ENCODE assay signal across 11 cellular contexts in genomic region chr10:106980711-106981460, GRCh38.
DNase-seq lines count a peak whose midpoint lies in the region; ATAC-seq, FAIRE-seq and TF ChIP-seq lines count a peak whose summit lies in the region.
"Had no signal": no experiment of that assay in that cellular context is flagged by ENCODE, and none has a peak within 500 bp of the region (broad histone marks: within the 10 kb centered on the region; RNA-seq: fewer than 3 reads in every experiment).

No MANE protein-coding gene starts in this region.

- no peak overlapping the region for H3K4me3 ChIP-seq in GM12878
- H3K4me3 ChIP-seq: colonic mucosa had no signal

- no peak overlapping the region for H2AFZ ChIP-seq in GM12878 (ENCODE audit: control insufficient read depth, low read depth, low read length)

- no peak overlapping the region for H3K27ac ChIP-seq in GM12878 (ENCODE audit: control insufficient read depth, insufficient read depth)
- H3K27ac ChIP-seq: colonic mucosa had no signal

- POLR2A ChIA-PET in GM12878 (lab: Charles Lee): interaction anchor here (0.8 kb wide), 1 partner anchor 118 kb away, joined by 6 read pairs; no protein-coding TSS in a partner anchor

- H4K20me1 ChIP-seq in GM12878 (ENCODE audit: control insufficient read depth, insufficient read depth): no peaks in the 10 kb centered on the region

- BruUV-seq in GM12878 (replicated peaks; lab: Mats Ljungman, UMichigan): no TSS peak

- no peaks in the 10 kb centered on the region for H3K27me3 ChIP-seq in GM12878 (replicated peaks in 1 of 2; ENCODE audit: control insufficient read depth in 2 of 2, insufficient read depth in 2 of 2, low read length in 1 of 2)
- H3K27me3 ChIP-seq: colonic mucosa had no signal

- no peaks in the 10 kb centered on the region for H3K79me2 ChIP-seq in GM12878 (ENCODE audit: control insufficient read depth, insufficient read depth, low read length)

- no peak overlapping the region for H3K4me2 ChIP-seq in GM12878 (ENCODE audit: control insufficient read depth, insufficient read depth)

- no peak for TF ChIP-seq EP300 in GM12878 (IDR thresholded peaks at IDR 0.05; ENCODE audit: borderline replicate concordance in 1 of 2, control insufficient read depth in 1 of 2, low read depth in 2 of 2, low read length in 2 of 2)

- in situ Hi-C loops in GM12878 (cut with MboI): loop anchor here (10.0 kb wide), 1 partner anchor 276 kb away; no protein-coding TSS in a partner anchor

- CTCF ChIA-PET in GM12878 (lab: Yijun Ruan, JAX): interaction anchor here (0.6 to 3.9 kb wide), 39 partner anchors 8 to 1563 kb away, joined by 3 to 93 read pairs (median 4); no protein-coding TSS in a partner anchor

- WGBS in GM12878 (ENCODE audit: insufficient coverage, insufficient replicate concordance, low lambda C conversion rate, missing lambda C conversion rate): 0% methylated on average over 2 of the region's 2 CpGs

- H3K36me3 ChIP-seq in GM12878 (ENCODE audit: control insufficient read depth in 2 of 2, insufficient read depth in 2 of 2, low read length in 1 of 2): no peaks in the 10 kb centered on the region
- H3K36me3 ChIP-seq: colonic mucosa had no signal

- SMC1A ChIA-PET in GM12878 (lab: Charles Lee; ENCODE audit: uncharacterized antibody, unreplicated experiment): interaction anchor here (0.6 to 5.2 kb wide), 44 partner anchors 9 to 1739 kb away, joined by 3 to 66 read pairs (median 4); no protein-coding TSS in a partner anchor

- peak; percentile 59 for FAIRE-seq in GM12878 (lab: Jason Lieb, UNC)

- ATAC-seq in GM18505 (IDR thresholded peaks at IDR 0.05; ENCODE audit: unreplicated experiment) (peak; percentile 75), GM21367 (IDR thresholded peaks at IDR 0.05; ENCODE audit: unreplicated experiment) (peak; percentile 92), HG03045 (IDR thresholded peaks at IDR 0.05; ENCODE audit: unreplicated experiment) (peak; percentile 62), GM12878 (peak; percentile 82), GM18868 (IDR thresholded peaks at IDR 0.05; ENCODE audit: unreplicated experiment) (no peak)
- ATAC-seq: CD8-positive, alpha-beta T cell had no signal

- intact Hi-C loops in GM12878 (cut with micrococcal nuclease; ENCODE audit: unreplicated experiment): loop anchor here (1.0 to 2.0 kb wide), 3 partner anchors 118 to 276 kb away; no protein-coding TSS in a partner anchor

- RAD21 ChIA-PET in GM12878 (lab: Charles Lee; ENCODE audit: unreplicated experiment): interaction anchor here (0.6 to 4.6 kb wide), 28 partner anchors 9 to 1564 kb away, joined by 3 to 92 read pairs (median 4); no protein-coding TSS in a partner anchor

- TF ChIP-seq RAD21 in GM12878 (IDR thresholded peaks at IDR 0.05; ENCODE audit: insufficient read depth, low read depth, low read length): peak; percentile 92

- DNase-seq in GM12878 (ENCODE audit: low read depth, low spot score) (peak; percentile 33), NCI-H526 (lab: John Stamatoyannopoulos, UW) (no peak), NK-92 (lab: John Stamatoyannopoulos, UW; ENCODE audit: unreplicated experiment) (no peak)
- no peak for DNase-seq in activated CD4-positive, alpha-beta T cell treated with anti-CD3 and anti-CD28 coated beads for 4 hours
- DNase-seq: CD8-positive, alpha-beta T cell; colonic mucosa; stimulated activated naive CD4-positive, alpha-beta T cell treated with Interleukin-2 at 50 U/mL for 16 hours had no signal

- TF ChIP-seq CTCF in GM12878 (IDR thresholded peaks at IDR 0.05 in 2 of 3, conservative IDR thresholded peaks at IDR 0.05 in 1 of 3; ENCODE audit: control insufficient read depth in 2 of 3, extremely low read depth in 1 of 3, insufficient read depth in 1 of 3, low read depth in 3 of 3, low read length in 3 of 3): peak; percentile 26 to 67 (median 33); a peak in 4 of 6 replicates

- TF ChIP-seq POLR2A in GM18505 (IDR thresholded peaks at IDR 0.05; ENCODE audit: borderline replicate concordance, extremely low read depth, insufficient read depth, insufficient read length) (no peak), GM12878 (IDR thresholded peaks at IDR 0.05; ENCODE audit: low read depth, low read length) (no peak)

- no peaks in the 10 kb centered on the region for H3K9me3 ChIP-seq in GM12878 (replicated peaks; ENCODE audit: control insufficient read depth, insufficient read depth, low read length)
- H3K9me3 ChIP-seq: colonic mucosa had no signal

- no peak overlapping the region for H3K9ac ChIP-seq in GM12878 (ENCODE audit: control insufficient read depth, insufficient read depth, low read length)

- 0 out of 2 replicates have a peak, but pooled peaks cover 3% of the 10 kb centered on the region for H3K4me1 ChIP-seq in GM12878 (ENCODE audit: control insufficient read depth, insufficient read depth, low read length)
- H3K4me1 ChIP-seq: colonic mucosa had no signal

TF ChIP-seq in GM12878, 131 proteins besides CTCF, POLR2A, EP300 and RAD21:
- TF ChIP-seq SMC3 (IDR thresholded peaks at IDR 0.05; ENCODE audit: borderline replicate concordance, low read length) (peak; percentile 92; the same call in 1 of the 2 replicates), USF1 (IDR thresholded peaks at IDR 0.05; ENCODE audit: borderline replicate concordance, extremely low read length, insufficient read depth, low read depth, low read length) (no peak), ZBTB33 (IDR thresholded peaks at IDR 0.05) (no peak), ATF7 (IDR thresholded peaks at IDR 0.05; ENCODE audit: low read depth) (no peak), TCF12 (IDR thresholded peaks at IDR 0.05; ENCODE audit: low read depth, low read length) (no peak)
